1 cellular context compared by ENCODE assay signal in genomic region chr12:27488479-27488878, GRCh38.
TF ChIP-seq lines count a peak whose summit lies in the region.

No MANE protein-coding gene starts in this region.

TF ChIP-seq in endothelial cell of umbilical vein, 7 proteins besides CTCF, POLR2A, EP300 and RAD21:
- TF ChIP-seq POLR2AphosphoS5 (IDR thresholded peaks at IDR 0.05; ENCODE audit: insufficient read depth, low read depth, low read length) (no peak), FOS (IDR thresholded peaks at IDR 0.05; ENCODE audit: borderline replicate concordance, insufficient read depth, low read length) (no peak), GATA2 (IDR thresholded peaks at IDR 0.05; ENCODE audit: insufficient read depth, insufficient read length, low read depth, low read length) (no peak), JUN (IDR thresholded peaks at IDR 0.05; ENCODE audit: borderline replicate concordance, insufficient read depth, insufficient read length, low read depth) (no peak), EZH2 (IDR thresholded peaks at IDR 0.05; ENCODE audit: borderline replicate concordance, low read depth, low read length, severe bottlenecking) (no peak), MYC (IDR thresholded peaks at IDR 0.05; ENCODE audit: low read depth, low read length) (no peak)
- TF ChIP-seq, protein P1, sequence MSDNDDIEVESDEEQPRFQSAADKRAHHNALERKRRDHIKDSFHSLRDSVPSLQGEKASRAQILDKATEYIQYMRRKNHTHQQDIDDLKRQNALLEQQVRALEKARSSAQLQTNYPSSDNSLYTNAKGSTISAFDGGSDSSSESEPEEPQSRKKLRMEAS (IDR thresholded peaks at IDR 0.05; ENCODE audit: insufficient read depth, insufficient read length): no peak
